Comparison of ENCODE assay signal across 9 cellular contexts in the genomic region with DNA sequence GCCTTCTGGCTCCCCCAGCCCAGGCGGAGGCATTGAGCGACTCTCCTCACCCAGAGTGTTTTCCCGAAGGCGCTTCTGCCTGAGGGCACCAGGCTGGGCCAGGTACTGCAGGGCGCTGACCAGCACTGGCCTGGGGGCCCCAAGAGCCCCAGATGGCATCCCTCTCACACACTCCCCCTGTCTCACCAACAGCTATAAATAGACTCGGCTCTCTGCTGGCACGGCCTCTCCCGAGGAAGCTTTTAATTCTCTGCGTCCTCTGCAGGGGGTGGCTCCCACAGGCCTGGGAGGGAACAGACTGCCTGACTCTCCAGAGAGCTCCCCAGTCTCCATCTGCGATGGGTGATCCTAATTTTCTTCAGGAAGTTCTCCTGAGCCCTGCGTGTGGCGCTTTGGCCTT. TPM values are rescaled to one million over a fixed set of nuclear protein-coding genes. Genes with fewer than 3 reads are reported as not detected.
DNase-seq lines count a peak whose midpoint lies in the region; ATAC-seq, FAIRE-seq and TF ChIP-seq lines count a peak whose summit lies in the region.
"Not testable (repeated sequence)": the region's sequence is repeated elsewhere in the genome, so short reads cannot be mapped to it uniquely, and the experiment has no call there.
"Had no signal": no experiment of that assay in that cellular context is flagged by ENCODE, and none has a peak within 500 bp of the region (broad histone marks: within the 10 kb centered on the region; RNA-seq: fewer than 3 reads in every experiment).

No MANE protein-coding gene starts in this region.

- not testable (repeated sequence) for H4K20me1 ChIP-seq in H1 (replicated peaks in 1 of 2; ENCODE audit: control insufficient read depth in 1 of 2, insufficient read depth in 2 of 2, low read length in 2 of 2); keratinocyte (ENCODE audit: control insufficient read depth, extremely low read depth, insufficient read depth, low read length)

- H2BK12ac ChIP-seq in H1 (ENCODE audit: low read depth, low read length): not testable (repeated sequence)

- H3K4ac ChIP-seq in H1 (replicated peaks; ENCODE audit: insufficient read length, low read depth, low read length): not testable (repeated sequence)

- H4K5ac ChIP-seq in H1 (ENCODE audit: insufficient read length, low read depth, low read length): not testable (repeated sequence)

- not testable (repeated sequence) for H3K9me3 ChIP-seq in A549; H1 (ENCODE audit: insufficient read depth in 2 of 2, low read depth in 1 of 2, low read length in 1 of 2); gastroesophageal sphincter; heart left ventricle; keratinocyte (ENCODE audit: control insufficient read depth, low read depth, low read length); psoas muscle

- H3K4me1 ChIP-seq in A549; H1 (replicated peaks in 1 of 4; ENCODE audit: control insufficient read depth in 3 of 4, insufficient read depth in 4 of 4, low read length in 3 of 4); gastroesophageal sphincter; heart left ventricle; keratinocyte (ENCODE audit: control insufficient read depth, extremely low read depth, insufficient read depth, low read length); psoas muscle: not testable (repeated sequence)

- H3K9ac ChIP-seq in H1 (replicated peaks in 1 of 4; ENCODE audit: extremely low read depth in 1 of 4, low read depth in 3 of 4, low read length in 3 of 4); keratinocyte (ENCODE audit: control insufficient read depth, extremely low read depth, insufficient read depth, low read length): not testable (repeated sequence)

- ATAC-seq in A549: peak; percentile 8 to 27; a peak in 3 of 6 replicates
- ATAC-seq in SK-N-SH treated with all-trans-retinoic acid at 6 μM for 48 hours: peak; percentile 14
- ATAC-seq in gastroesophageal sphincter: peak; percentile 7
- ATAC-seq in heart left ventricle: peak; percentile 67 to 86 (median 79)
- ATAC-seq in left ventricle myocardium superior: peak; percentile 71
- ATAC-seq in psoas muscle: peak; percentile 19 to 67 (median 54)

- H3K79me1 ChIP-seq in H1 (ENCODE audit: low read depth, low read length): not testable (repeated sequence)

- H2BK120ac ChIP-seq in H1 (replicated peaks; ENCODE audit: low read depth, low read length): not testable (repeated sequence)

- H3K23ac ChIP-seq in H1 (ENCODE audit: insufficient read length): not testable (repeated sequence)

- not testable (repeated sequence) for H2AFZ ChIP-seq in H1 (ENCODE audit: low read length); keratinocyte (ENCODE audit: control insufficient read depth, low read length)

- not testable (repeated sequence) for H2BK20ac ChIP-seq in H1 (ENCODE audit: low read length)

- not testable (repeated sequence) for H3K36me3 ChIP-seq in H1 (ENCODE audit: control insufficient read depth in 2 of 4, insufficient read depth in 4 of 4, low read length in 3 of 4); gastroesophageal sphincter; heart left ventricle; keratinocyte (ENCODE audit: control insufficient read depth in 2 of 2, extremely low read depth in 1 of 2, insufficient read depth in 2 of 2, low read length in 2 of 2); psoas muscle (ENCODE audit: insufficient read depth in 1 of 2, low read depth in 1 of 2)

- H3K4me2 ChIP-seq in A549; H1 (ENCODE audit: insufficient read depth in 1 of 2, low read depth in 2 of 2, low read length in 2 of 2); keratinocyte (ENCODE audit: control insufficient read depth, extremely low read depth, insufficient read depth, low read depth, low read length): not testable (repeated sequence)

- POLR2A ChIA-PET in A549 (lab: Yijun Ruan, JAX); H1 (lab: Charles Lee; ENCODE audit: partially characterized antibody): not testable (repeated sequence)

- not testable (repeated sequence) for TF ChIP-seq RAD21 in A549 (conservative IDR thresholded peaks at IDR 0.05 in 1 of 2, IDR thresholded peaks at IDR 0.05 in 1 of 2); H1 (IDR thresholded peaks at IDR 0.05 in 1 of 2, conservative IDR thresholded peaks at IDR 0.05 in 1 of 2; ENCODE audit: low read depth in 2 of 2, low read length in 2 of 2)

- not testable (repeated sequence) for H3K56ac ChIP-seq in H1 (replicated peaks; ENCODE audit: insufficient read length, low read depth, low read length)

- TF ChIP-seq EP300 in A549 (IDR thresholded peaks at IDR 0.05); H1 (IDR thresholded peaks at IDR 0.05; ENCODE audit: borderline replicate concordance in 1 of 2, low read depth in 2 of 2, low read length in 2 of 2); gastroesophageal sphincter (IDR thresholded peaks at IDR 0.05): not testable (repeated sequence)

- FAIRE-seq in A549 (lab: Jason Lieb, UNC): not testable (repeated sequence)
- FAIRE-seq in H1 (lab: Jason Lieb, UNC) (peak; percentile 28), keratinocyte (lab: Jason Lieb, UNC) (peak; percentile 49)

- dilution Hi-C loops in keratinocyte (cut with MboI; ENCODE audit: extremely low pct_ligation_motif_present, low sequenced_read_pairs): not testable (repeated sequence)

- TF ChIP-seq CTCF in A549 (IDR thresholded peaks at IDR 0.05); H1 (IDR thresholded peaks at IDR 0.05; ENCODE audit: control extremely low read depth in 1 of 3, insufficient read depth in 1 of 3, low read depth in 1 of 3, low read length in 3 of 3); gastroesophageal sphincter (IDR thresholded peaks at IDR 0.05); heart left ventricle (IDR thresholded peaks at IDR 0.05); keratinocyte (optimal IDR thresholded peaks at IDR 0.05 in 1 of 3, IDR thresholded peaks at IDR 0.05 in 1 of 3, conservative IDR thresholded peaks at IDR 0.05 in 1 of 3; ENCODE audit: extremely low read depth in 1 of 3, insufficient read depth in 2 of 3, low read length in 3 of 3); psoas muscle (IDR thresholded peaks at IDR 0.05): not testable (repeated sequence)

- not testable (repeated sequence) for DNase-seq in A549 (ENCODE audit: low read depth in 1 of 2, low spot score in 1 of 2); H1 (ENCODE audit: low read depth in 1 of 2, low spot score in 2 of 2); heart left ventricle; left ventricle myocardium superior; keratinocyte (ENCODE audit: low read depth, low spot score); psoas muscle

- not testable (repeated sequence) for H3K14ac ChIP-seq in H1 (ENCODE audit: insufficient read length)

- H3K18ac ChIP-seq in H1 (ENCODE audit: extremely low read depth, low read length): not testable (repeated sequence)

- H2AK5ac ChIP-seq in H1 (ENCODE audit: low read depth, low read length): not testable (repeated sequence)

- not testable (repeated sequence) for H3K79me2 ChIP-seq in H1 (ENCODE audit: control insufficient read depth in 1 of 2, insufficient read depth in 2 of 2, low read length in 2 of 2); keratinocyte (ENCODE audit: control insufficient read depth, insufficient read depth, low read length)

- H4K8ac ChIP-seq in H1 (ENCODE audit: extremely low read depth, insufficient read depth, low read length): not testable (repeated sequence)

- intact Hi-C loops in heart left ventricle (cut with DNase I): loop anchor here in 1 of 10 donors (10.0 kb wide), 1 partner anchor 95 kb away; the partner anchor contains the start of gene ZDHHC11B
- intact Hi-C loops in left ventricle myocardium superior (cut with micrococcal nuclease); psoas muscle (cut with DNase I): not testable (repeated sequence)

- not testable (repeated sequence) for H3K27ac ChIP-seq in A549; H1 (ENCODE audit: low read depth, low read length); gastroesophageal sphincter; heart left ventricle; keratinocyte (ENCODE audit: control insufficient read depth, insufficient read depth, low read length); psoas muscle

- not testable (repeated sequence) for H2BK15ac ChIP-seq in H1 (ENCODE audit: low read length)

- H3K27me3 ChIP-seq in H1 (replicated peaks in 1 of 4; ENCODE audit: control insufficient read depth in 3 of 4, extremely low read depth in 1 of 4, insufficient read depth in 3 of 4, low read length in 3 of 4): peaks cover 3 to 13% (median 12%) of the 10 kb centered on the region in 4 experiments
- not testable (repeated sequence) for H3K27me3 ChIP-seq in gastroesophageal sphincter; heart left ventricle; keratinocyte (ENCODE audit: control insufficient read depth, extremely low read depth, insufficient read depth, low read length); psoas muscle (ENCODE audit: insufficient read depth in 3 of 3, low read length in 2 of 3)

- CTCF ChIA-PET in A549 (lab: Yijun Ruan, JAX); H1 (lab: Charles Lee; ENCODE audit: partially characterized antibody): not testable (repeated sequence)

- H4K91ac ChIP-seq in H1 (replicated peaks; ENCODE audit: insufficient read length, low read length): not testable (repeated sequence)

- H2BK5ac ChIP-seq in H1 (ENCODE audit: low read depth, low read length): not testable (repeated sequence)

- H3K9me1 ChIP-seq in keratinocyte (ENCODE audit: control insufficient read depth, extremely low read depth, insufficient read depth, low read length): not testable (repeated sequence)

- H3K23me2 ChIP-seq in H1 (ENCODE audit: low read depth, low read length): not testable (repeated sequence)

- WGBS in A549 (ENCODE audit: missing lambda C conversion rate): no CpG with 5 or more reads among the region's 12 CpGs
- WGBS in H1 (ENCODE audit: extremely low coverage in 1 of 2, insufficient coverage in 1 of 2, insufficient read length in 1 of 2, insufficient replicate concordance in 2 of 2, low coverage in 1 of 2, low lambda C conversion rate in 2 of 2, missing lambda C conversion rate in 1 of 2), 2 experiments: no CpG with 5 or more reads among the region's 12 CpGs
- WGBS in gastroesophageal sphincter (ENCODE audit: low coverage in 1 of 2), 2 donors: no CpG with 5 or more reads among the region's 12 CpGs
- no CpG with 5 or more reads among the region's 12 CpGs for WGBS in heart left ventricle, 4 donors
- WGBS in psoas muscle, 3 donors: no CpG with 5 or more reads among the region's 12 CpGs

- not testable (repeated sequence) for TF ChIP-seq POLR2A in A549 (IDR thresholded peaks at IDR 0.05; ENCODE audit: low read length); H1 (IDR thresholded peaks at IDR 0.05; ENCODE audit: control extremely low read depth in 1 of 2, low read depth in 2 of 2, low read length in 2 of 2); gastroesophageal sphincter (IDR thresholded peaks at IDR 0.05); heart left ventricle (IDR thresholded peaks at IDR 0.05)

- H3K4me3 ChIP-seq in A549; H1 (ENCODE audit: extremely low read depth in 1 of 4, insufficient read depth in 2 of 4, low read depth in 3 of 4, low read length in 4 of 4); gastroesophageal sphincter; heart left ventricle; keratinocyte (ENCODE audit: control insufficient read depth in 2 of 3, extremely low read depth in 1 of 3, insufficient read depth in 2 of 3, low read depth in 1 of 3, low read length in 3 of 3); psoas muscle: not testable (repeated sequence)

RNA-seq across cellular contexts. Expression of gene TPPP, which starts 2.9 kb away (rescaled TPM):
- polyA plus RNA-seq in A549 (2011; rRNA removed) (1.0 and 1.2 TPM in 2 replicates), A549 (2017; fragmentation: RNase III; extraction: RNeasy Plus Mini Kit Qiagen cat#74134 plus additional on column Dnase treatment) (1.2 to 1.5 TPM (median 1.4 TPM) in 3 replicates), H1 (2011; rRNA removed) (0.36 and 0.86 TPM in 2 replicates), heart left ventricle (10 to 100 TPM in 1 of 2 donors, 1 to 10 TPM in 1; 9.5 to 10.4 TPM), keratinocyte (0.88 to 2.5 TPM (median 1.1 TPM) in 3 replicates), psoas muscle (1 to 10 TPM; 1.8 to 3.3 (median 2.0) TPM)
- polyA plus RNA-seq in A549 (2012; cell fraction: cytosol; rRNA removed): 1.1 and 1.3 TPM in 2 replicates
- polyA plus RNA-seq in A549 (2012; cell fraction: nucleus; rRNA removed): 2.4 and 3.6 TPM in 2 replicates
- polyA minus RNA-seq in A549 (2011; rRNA and poly(A)+ RNA removed): 1.8 and 2.6 TPM in 2 replicates
- total RNA-seq in H1 (2021; fragmentation: NEBNext Ultra II Directional; extraction: Animal tissue kit (Norgen Biotek cat#: 25700)): 0.65 and 0.93 TPM in 2 replicates
- 0.66 TPM for polyA plus RNA-seq in H1 (2011; cell fraction: cytosol; rRNA removed)
- 1.1 TPM for polyA plus RNA-seq in H1 (2011; cell fraction: nucleus; rRNA removed)
- 0.44 to 1.0 TPM (median 0.79 TPM) in 4 replicates for polyA plus RNA-seq in H1 (2012, experiment 1 of 2)
- 0.29 TPM for polyA plus RNA-seq in H1 (2012, experiment 2 of 2)
- 0.51 TPM for polyA plus RNA-seq in H1 (2013, experiment 1 of 2)
- polyA plus RNA-seq in H1 (2013, experiment 2 of 2): 0.42 TPM
- polyA minus RNA-seq in H1 (2011; rRNA and poly(A)+ RNA removed): 0.41 and 1.1 TPM in 2 replicates
- polyA minus RNA-seq in H1 (2011; cell fraction: cytosol; rRNA and poly(A)+ RNA removed): 1.0 TPM
- 0.80 TPM for polyA minus RNA-seq in H1 (2011; cell fraction: nucleus; rRNA and poly(A)+ RNA removed)
- total RNA-seq in gastroesophageal sphincter (10 to 100 TPM; 13.3 to 42.8 (median 32.0) TPM), heart left ventricle (10 to 100 TPM in 8 of 9 donors, 1 to 10 TPM in 1; 7.5 to 31.2 (median 15.8) TPM), left ventricle myocardium superior (34.8 TPM), psoas muscle (10 to 100 TPM in 1 of 4 donors, 1 to 10 TPM in 3; 3.1 to 11.0 (median 5.3) TPM)
- 1.4 TPM for polyA plus RNA-seq in keratinocyte (2011; ENCODE audit: low read depth)
- 1.5 and 2.7 TPM in 2 replicates for polyA plus RNA-seq in keratinocyte (2011; cell fraction: cytosol; rRNA removed)
- polyA plus RNA-seq in keratinocyte (2011; cell fraction: nucleus; rRNA removed): 3.6 and 4.5 TPM in 2 replicates
- polyA plus RNA-seq in keratinocyte (2012; ENCODE audit: low replicate concordance): 1.6 and 2.7 TPM in 2 replicates
- polyA minus RNA-seq in keratinocyte: 1.9 to 4.3 TPM (median 2.6 TPM) in 3 replicates
- 5.9 TPM for polyA minus RNA-seq in keratinocyte (2011; cell fraction: cytosol; rRNA and poly(A)+ RNA removed)
- polyA minus RNA-seq in keratinocyte (2011; cell fraction: nucleus; rRNA and poly(A)+ RNA removed): 4.0 and 4.1 TPM in 2 replicates
- total RNA-seq: GM23248 had no signal
- polyA plus RNA-seq: GM23248 had no signal

Comparison
In these comparisons a context has a peak if more than half of its experiments do, and no peak if none do; other contexts are left out.
1. ATAC-seq: peak in every context shown above with its lines; median percentile 79 in heart left ventricle; 71 in left ventricle myocardium superior; 54 in psoas muscle; 18 in A549; 14 in SK-N-SH treated with all-trans-retinoic acid at 6 μM for 48 hours; 7 in gastroesophageal sphincter.